In the genomic region with DNA sequence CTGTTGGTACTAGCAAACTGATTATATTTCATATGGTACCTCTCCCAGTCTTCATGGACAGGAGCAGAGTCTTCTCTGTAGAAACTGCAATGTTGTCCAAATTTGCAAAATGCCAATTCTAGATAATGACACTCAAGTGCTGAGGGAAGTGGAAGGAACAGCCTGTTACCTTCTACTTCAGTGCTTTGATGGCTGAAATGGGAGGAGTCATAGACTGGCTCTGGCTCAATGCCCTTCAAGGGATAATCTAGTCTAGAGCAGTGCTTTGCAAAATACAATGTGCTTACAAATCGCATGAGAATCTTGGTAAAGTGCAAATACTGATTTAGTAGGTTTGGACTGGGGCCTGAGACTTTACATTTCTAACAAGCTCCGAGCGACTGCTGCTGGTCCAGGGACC, we compare ENCODE assay signal across 13 cellular contexts. TPM values are rescaled to one million over a fixed set of nuclear protein-coding genes. Genes with fewer than 3 reads are reported as not detected.
DNase-seq lines count a peak whose midpoint lies in the region; ATAC-seq and TF ChIP-seq lines count a peak whose summit lies in the region.
"Had no signal": no experiment of that assay in that cellular context is flagged by ENCODE, and none has a peak within 500 bp of the region (broad histone marks: within the 10 kb centered on the region; RNA-seq: fewer than 3 reads in every experiment).

No MANE protein-coding gene starts in this region.

- TF ChIP-seq EP300 in stomach (IDR thresholded peaks at IDR 0.05): no peak

- TF ChIP-seq POLR2A in prostate gland (IDR thresholded peaks at IDR 0.05) (no peak), stomach (IDR thresholded peaks at IDR 0.05) (no peak)

- H3K4me3 ChIP-seq in esophagus (ENCODE audit: low read depth in 1 of 2, low read length in 2 of 2) (no peak overlapping the region), prostate gland (peak overlapping the region in 1 of 2 donors; percentile 5), A673 (ENCODE audit: low read depth, low read length, poor library complexity, severe bottlenecking) (no peak overlapping the region), stomach (no peak overlapping the region)

- CTCF ChIA-PET in A673 (lab: Charles Lee): no interaction called here

- DNase-seq in NCI-H2171 treated with DMSO at 0.1 percent for 48 hours (lab: John Stamatoyannopoulos, UW) (peak; percentile 66), NCI-H2171 (lab: John Stamatoyannopoulos, UW) (no peak), NCI-H524 treated with DMSO at 0.1 percent for 48 hours (lab: John Stamatoyannopoulos, UW) (peak; percentile 95), prostate gland (ENCODE audit: low spot score) (peak; percentile 41), A673 (ENCODE audit: low spot score) (no peak), stomach (no peak)
- DNase-seq: CD4-positive, alpha-beta T cell; KBM-7; NCI-H187; NCI-H510A treated with DMSO at 0.1 percent for 48 hours had no signal

- H3K27me3 ChIP-seq in esophagus (ENCODE audit: control insufficient read depth in 1 of 2, insufficient read depth in 2 of 2, low read length in 2 of 2) (no peaks in the 10 kb centered on the region), prostate gland (replicated peaks; ENCODE audit: insufficient read depth) (no peaks in the 10 kb centered on the region), A673 (replicated peaks; ENCODE audit: insufficient read depth, low read depth, low read length, poor library complexity) (no peaks in the 10 kb centered on the region), stomach (no peaks in the 10 kb centered on the region)

- no TSS peak for BruUV-seq in A673 (replicated peaks; lab: Mats Ljungman, UMichigan)

- intact Hi-C loops in prostate gland (cut with DNase I): loop anchor here (5.0 kb wide), 1 partner anchor 67 kb away; no protein-coding TSS in a partner anchor
- intact Hi-C loops in A673 (cut with micrococcal nuclease; ENCODE audit: unreplicated experiment): no loop called here
- intact Hi-C loops in stomach (cut with DNase I; ENCODE audit: low total_unique reads): loop anchor here (10.0 kb wide), 1 partner anchor 79 kb away; no protein-coding TSS in a partner anchor

- WGBS in esophagus, 2 donors: 80% methylated on average over 3 of the region's 3 CpGs
- WGBS in prostate gland: 73% methylated on average over 3 of the region's 3 CpGs
- WGBS in stomach, 5 donors: 62 to 90% (median 81%) methylated on average over 3 of the region's 3 CpGs

- H3K9me3 ChIP-seq in esophagus (ENCODE audit: control insufficient read depth in 2 of 2, insufficient read depth in 1 of 2, low read depth in 1 of 2, low read length in 1 of 2) (no peaks in the 10 kb centered on the region), prostate gland (no peaks in the 10 kb centered on the region), A673 (ENCODE audit: low read depth, low read length, poor library complexity, severe bottlenecking) (no peaks in the 10 kb centered on the region), stomach (no peaks in the 10 kb centered on the region)

- H3K36me3 ChIP-seq in esophagus (ENCODE audit: control insufficient read depth in 2 of 2, insufficient read depth in 2 of 2, low read length in 1 of 2) (no peaks in the 10 kb centered on the region), prostate gland (no peaks in the 10 kb centered on the region), A673 (ENCODE audit: insufficient read depth, low read length, poor library complexity, severe bottlenecking) (no peaks in the 10 kb centered on the region), stomach (no peaks in the 10 kb centered on the region)

- peaks cover 0 to 10% of the 10 kb centered on the region in 2 donors for H3K4me1 ChIP-seq in esophagus (ENCODE audit: control insufficient read depth in 2 of 2, insufficient read depth in 2 of 2, low read length in 1 of 2)
- peaks cover 4% of the 10 kb centered on the region for H3K4me1 ChIP-seq in prostate gland (replicated peaks)
- H3K4me1 ChIP-seq in A673 (ENCODE audit: insufficient read depth, low read length, poor library complexity, severe bottlenecking): no peaks in the 10 kb centered on the region
- H3K4me1 ChIP-seq in stomach: peaks cover 0 to 5% (median 0%) of the 10 kb centered on the region in 4 donors

- TF ChIP-seq CTCF in prostate gland (IDR thresholded peaks at IDR 0.05) (no peak), A673 (conservative IDR thresholded peaks at IDR 0.05; ENCODE audit: low read depth, low read length) (no peak), stomach (IDR thresholded peaks at IDR 0.05) (no peak)

- H3K27ac ChIP-seq in esophagus (ENCODE audit: low read depth in 2 of 2, low read length in 1 of 2): peak overlapping the region; percentile 16 to 42
- H3K27ac ChIP-seq in prostate gland: peak overlapping the region; percentile 68 to 73
- H3K27ac ChIP-seq in A673 (ENCODE audit: low read depth, low read length, poor library complexity, severe bottlenecking): no peak overlapping the region
- H3K27ac ChIP-seq in stomach: no peak overlapping the region

- no peak for ATAC-seq in GM21528 (IDR thresholded peaks at IDR 0.05; ENCODE audit: low FRiP score, unreplicated experiment)

- POLR2A ChIA-PET in A673 (lab: Charles Lee; ENCODE audit: low non-redundant PET): no interaction called here

RNA-seq across cellular contexts. Expression of a gene that starts 51.7 kb away (rescaled TPM):
- polyA plus RNA-seq in esophagus (10 to 100 TPM; 22.5 to 48.4 TPM), stomach (1 to 10 TPM in 2 of 3 donors, not detected in 1; 3.0 to 8.3 TPM)
- total RNA-seq in prostate gland (over 10,000 TPM in 1 of 2 donors, 1,000 to 10,000 TPM in 1; 1,778 to 14,359 TPM), A673 (2021) (13.9 and 14.6 TPM in 2 replicates), stomach (10 to 100 TPM in 3 of 5 donors, 1 to 10 TPM in 1, not detected in 1; 3.5 to 56.6 (median 20.1) TPM)
- total RNA-seq: A172; CD4-positive, alpha-beta T cell had no signal

Comparison
In these comparisons a context has a peak if more than half of its experiments do, and no peak if none do; other contexts are left out.
1. DNase-seq: peak in NCI-H2171 treated with DMSO at 0.1 percent for 48 hours (single experiment), NCI-H524 treated with DMSO at 0.1 percent for 48 hours (single experiment) and prostate gland (single experiment); none in NCI-H2171 (single experiment), A673 (single experiment) and stomach (single experiment).
2. H3K27ac ChIP-seq: peak in esophagus (2 of 2) and prostate gland (2 of 2); none in A673 (single experiment) and stomach (0 of 5).
3. RNA of a gene that starts 51.7 kb away (total RNA-seq): 1,778 to 14,359 TPM in prostate gland; 13.9 to 14.6 TPM in A673 and 3.5 to 56.6 TPM in stomach; every median in the first group is over 10 times any median in the second.